In the genomic region with DNA sequence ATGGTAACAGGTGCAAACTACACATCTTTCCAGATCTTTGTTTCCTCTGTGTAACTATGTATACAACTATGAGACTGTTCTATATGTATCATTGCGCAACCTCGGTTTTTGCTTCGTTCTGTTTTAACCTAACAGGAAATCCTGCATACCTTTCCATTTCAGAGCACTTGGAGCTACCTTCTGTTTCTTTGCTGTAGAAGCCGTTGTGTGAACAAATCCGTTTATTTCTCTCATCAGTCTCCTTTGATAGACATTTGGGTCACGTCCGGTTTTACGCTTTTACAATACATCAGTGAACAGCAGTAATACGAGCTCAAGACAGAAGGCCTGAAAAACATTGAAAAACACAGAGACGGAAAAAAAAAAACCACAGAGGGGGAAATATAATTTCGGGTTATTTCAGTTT, we compare ENCODE assay signal across 8 cellular contexts. TPM values are rescaled to one million over a fixed set of nuclear protein-coding genes. Genes with fewer than 3 reads are reported as not detected.
DNase-seq lines count a peak whose midpoint lies in the region; ATAC-seq and TF ChIP-seq lines count a peak whose summit lies in the region.

No MANE protein-coding gene starts in this region.

- no peaks in the 10 kb centered on the region for H3K9me3 Mint-ChIP-seq in CD8-positive, alpha-beta T cell

- intact Hi-C loops in CD8-positive, alpha-beta T cell (cut with DNase I, micrococcal nuclease) = loop anchor here (2.0 to 5.0 kb wide), 6 partner anchors 14 to 491 kb away; partner anchors contain the start of genes DNAJC8 (in 2 of the 2), GMEB1 (in 2 of the 2), TAF12 (in 2 of the 2) and YTHDF2 (in 1 of the 2)
- intact Hi-C loops in gastrocnemius medialis (cut with DNase I; ENCODE audit: low total_unique reads) = loop anchor here (5.0 kb wide), 3 partner anchors 261 to 401 kb away; partner anchors contain the start of genes RCC1 and RNU11

- H3K4me1 ChIP-seq in CD8-positive, alpha-beta T cell (ENCODE audit: insufficient read depth, low read length) = peaks cover 47% of the 10 kb centered on the region
- H3K4me1 ChIP-seq in gastrocnemius medialis = peaks cover 51 to 57% of the 10 kb centered on the region in 2 donors

- peak overlapping the region; percentile 96 for H3K27ac Mint-ChIP-seq in CD8-positive, alpha-beta T cell
- H3K27ac Mint-ChIP-seq in T-helper 17 cell = peak overlapping the region; percentile 99

- peak; percentile 45 for ATAC-seq in CD8-positive, alpha-beta T cell
- ATAC-seq in T-helper 17 cell = peak; percentile 62
- no peak for ATAC-seq in gastrocnemius medialis
- ATAC-seq in HG03469 (IDR thresholded peaks at IDR 0.05; ENCODE audit: unreplicated experiment) = no peak
- no peak for ATAC-seq in HG02840 (IDR thresholded peaks at IDR 0.05; ENCODE audit: low FRiP score, unreplicated experiment)

- H3K4me1 Mint-ChIP-seq in CD8-positive, alpha-beta T cell (ENCODE audit: low read depth) = peaks cover 51% of the 10 kb centered on the region
- peaks cover 40% of the 10 kb centered on the region for H3K4me1 Mint-ChIP-seq in T-helper 17 cell

- peak overlapping the region; percentile 96 for H3K27ac ChIP-seq in CD8-positive, alpha-beta T cell (ENCODE audit: low read depth, low read length)
- peak overlapping the region; percentile 94 to 99 (median 95) for H3K27ac ChIP-seq in gastrocnemius medialis

- H3K4me3 ChIP-seq in CD8-positive, alpha-beta T cell (ENCODE audit: low read depth, low read length) = peak overlapping the region; percentile 69
- H3K4me3 ChIP-seq in fibroblast of the aortic adventitia (ENCODE audit: low read depth, low read length) = peak overlapping the region; percentile 61
- peak overlapping the region; percentile 67 to 82 (median 72) for H3K4me3 ChIP-seq in gastrocnemius medialis

- no peak for TF ChIP-seq CTCF in CD8-positive, alpha-beta T cell (IDR thresholded peaks at IDR 0.05)
- TF ChIP-seq CTCF in fibroblast of the aortic adventitia (IDR thresholded peaks at IDR 0.05; ENCODE audit: insufficient read depth, low read length) = no peak
- TF ChIP-seq CTCF in gastrocnemius medialis (IDR thresholded peaks at IDR 0.05 in 4 of 5, conservative IDR thresholded peaks at IDR 0.05 in 1 of 5) = no peak

- H3K9me3 ChIP-seq in CD8-positive, alpha-beta T cell (ENCODE audit: low read length) = no peaks in the 10 kb centered on the region
- H3K9me3 ChIP-seq in T-helper 17 cell (ENCODE audit: control insufficient read depth, low read length, poor library complexity, severe bottlenecking) = no peaks in the 10 kb centered on the region
- H3K9me3 ChIP-seq in gastrocnemius medialis = no peaks in the 10 kb centered on the region

- DNase-seq in CD8-positive, alpha-beta T cell = peak in 3 of 7 experiments; percentile 29 to 61 (median 47)
- DNase-seq in HCEC 1CT (peak; percentile 41), T-helper 17 cell (peak in 2 of 3 donors; percentile 16 to 35), fibroblast of the aortic adventitia (ENCODE audit: low read depth) (no peak), gastrocnemius medialis (no peak), mesenteric fat pad (ENCODE audit: low spot score) (no peak)

- POLR2A ChIA-PET in CD8-positive, alpha-beta T cell (lab: Charles Lee) = interaction anchor here (0.7 to 4.8 kb wide), 14 partner anchors 9 to 847 kb away, joined by 3 to 63 read pairs (median 6); partner anchors contain the start of genes ATP5IF1, DNAJC8, MED18 and RCC1

- H3K27me3 Mint-ChIP-seq in CD8-positive, alpha-beta T cell (ENCODE audit: low read depth) = no peaks in the 10 kb centered on the region
- H3K27me3 Mint-ChIP-seq in T-helper 17 cell = no peaks in the 10 kb centered on the region

- CTCF ChIA-PET in CD8-positive, alpha-beta T cell (lab: Charles Lee) = interaction anchor here (0.7 to 1.3 kb wide), 6 partner anchors 9 to 113 kb away, joined by 3 to 9 read pairs (median 4); partner anchors contain the start of genes ATP5IF1, MED18 and SESN2

- in situ Hi-C loops in gastrocnemius medialis (cut with MboI; ENCODE audit: low sequenced_read_pairs in 4 of 4) = loop anchor here in 2 of 4 donors (5.0 to 10.0 kb wide), 2 partner anchors 81 to 258 kb away; partner anchors contain the start of genes RCC1 (in 2 of the 2) and MED18 (in 1 of the 2)

- H3K36me3 ChIP-seq in CD8-positive, alpha-beta T cell (ENCODE audit: insufficient read depth, low read length) = no peaks in the 10 kb centered on the region
- H3K36me3 ChIP-seq in gastrocnemius medialis = no peaks in the 10 kb centered on the region

- peaks cover 2% of the 10 kb centered on the region for H3K36me3 Mint-ChIP-seq in CD8-positive, alpha-beta T cell
- H3K36me3 Mint-ChIP-seq in T-helper 17 cell (ENCODE audit: low read depth) = no peaks in the 10 kb centered on the region

- H3K4me3 Mint-ChIP-seq in CD8-positive, alpha-beta T cell = peak overlapping the region; percentile 90
- H3K4me3 Mint-ChIP-seq in T-helper 17 cell = peak overlapping the region; percentile 87

- no peaks in the 10 kb centered on the region for H3K27me3 ChIP-seq in CD8-positive, alpha-beta T cell (ENCODE audit: insufficient read depth, low read length)
- H3K27me3 ChIP-seq in gastrocnemius medialis = no peaks in the 10 kb centered on the region

- TF ChIP-seq POLR2A in gastrocnemius medialis (IDR thresholded peaks at IDR 0.05) = no peak

RNA-seq across cellular contexts. Expression of gene ATP5IF1, which starts 10.5 kb away (rescaled TPM):
- total RNA-seq in CD8-positive, alpha-beta T cell = 10 to 100 TPM; 66.1 to 69.3 TPM
- 10 to 100 TPM; 75.6 to 83.7 TPM for total RNA-seq in T-helper 17 cell
- total RNA-seq in fibroblast of the aortic adventitia (ENCODE audit: low replicate concordance) = 108 and 171 TPM in 2 replicates
- total RNA-seq in gastrocnemius medialis = 100 to 1,000 TPM; 125 to 333 (median 193) TPM
- 50.7 TPM for total RNA-seq in mesenteric fat pad

RNA-seq across cellular contexts. Expression of gene SESN2, which starts 12.9 kb away (rescaled TPM):
- total RNA-seq in CD8-positive, alpha-beta T cell = 10 to 100 TPM; 15.0 to 15.3 TPM
- total RNA-seq in T-helper 17 cell (10 to 100 TPM; 16.6 to 35.3 TPM), fibroblast of the aortic adventitia (ENCODE audit: low replicate concordance) (33.2 and 47.4 TPM in 2 replicates), gastrocnemius medialis (10 to 100 TPM in 2 of 4 donors, 1 to 10 TPM in 2; 5.6 to 18.9 (median 12.4) TPM), mesenteric fat pad (23.2 TPM)

RNA-seq across cellular contexts. Expression of gene DNAJC8, which starts 13.6 kb away (rescaled TPM):
- 10 to 100 TPM; 57.1 to 64.2 TPM for total RNA-seq in CD8-positive, alpha-beta T cell
- total RNA-seq in T-helper 17 cell = 10 to 100 TPM; 52.1 to 58.4 TPM
- 76.4 and 155 TPM in 2 replicates for total RNA-seq in fibroblast of the aortic adventitia (ENCODE audit: low replicate concordance)
- total RNA-seq in gastrocnemius medialis = 10 to 100 TPM; 37.6 to 56.1 (median 51.2) TPM
- total RNA-seq in mesenteric fat pad = 70.7 TPM

Comparison
In these comparisons a context has a peak if more than half of its experiments do, and no peak if none do; other contexts are left out.
1. ATAC-seq: peak in CD8-positive, alpha-beta T cell (single experiment) and T-helper 17 cell (single experiment); none in gastrocnemius medialis (0 of 2), HG03469 (single experiment) and HG02840 (single experiment).
2. DNase-seq: peak in HCEC 1CT (single experiment) and T-helper 17 cell (2 of 3); none in fibroblast of the aortic adventitia (single experiment), gastrocnemius medialis (0 of 2) and mesenteric fat pad (single experiment).
3. Peak in every context shown above with its lines, with median percentiles within 50 percentile points of each other: H3K4me3 ChIP-seq.